Comparison of ENCODE assay signal across 8 cellular contexts in the genomic region with DNA sequence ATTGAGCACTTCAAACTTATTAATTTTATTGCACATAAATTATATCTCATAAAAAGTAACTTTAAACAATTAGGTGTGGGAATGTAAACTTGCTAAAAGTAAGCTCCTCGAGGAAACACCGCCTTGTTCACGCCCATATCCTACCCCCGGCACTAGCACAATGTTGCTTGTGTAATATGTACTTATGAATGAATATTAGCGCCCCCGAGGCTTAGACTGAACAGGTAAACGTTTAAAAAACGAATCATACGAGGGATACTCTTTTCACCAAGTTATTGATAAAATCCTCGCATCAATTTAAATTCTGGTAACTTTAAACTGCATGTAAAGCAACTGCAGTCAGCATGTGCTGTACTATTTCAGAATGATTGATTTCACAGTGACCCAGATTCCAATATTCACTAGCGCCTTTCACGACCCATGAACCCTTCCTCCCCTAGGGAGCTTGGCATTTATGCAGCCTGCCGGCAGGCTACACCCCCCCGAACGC. TPM values are rescaled to one million over a fixed set of nuclear protein-coding genes. Genes with fewer than 3 reads are reported as not detected.
DNase-seq lines count a peak whose midpoint lies in the region.

No MANE protein-coding gene starts in this region.

- H3K4me3 ChIP-seq in H7 (ENCODE audit: insufficient read depth, low read depth, low read length) (peak overlapping the region; percentile 91), iPS-18a (ENCODE audit: low read length) (peak overlapping the region; percentile 96)

- DNase-seq in DMS79 treated with DMSO at 0.1 percent for 48 hours (lab: John Stamatoyannopoulos, UW), result peak; percentile 21
- DNase-seq in DMS79 (lab: John Stamatoyannopoulos, UW), result no peak
- DNase-seq in H7, result peak; percentile 49
- DNase-seq in M059J (ENCODE audit: low read depth), result peak; percentile 43
- DNase-seq in stimulated activated naive CD4-positive, alpha-beta T cell treated with Interleukin-2 at 50 U/mL for 16 hours (lab: John Stamatoyannopoulos, UW), result peak; percentile 1
- no peak for DNase-seq in putamen (ENCODE audit: low spot score)

- H3K4me3 Mint-ChIP-seq in activated naive CD8-positive, alpha-beta T cell, result peak overlapping the region; percentile 96

- H3K36me3 ChIP-seq in H7 (replicated peaks; ENCODE audit: control insufficient read depth, insufficient read depth, low read length) (peaks cover 4% of the 10 kb centered on the region), iPS-18a (ENCODE audit: control insufficient read depth, low read depth, low read length) (peaks cover 27% of the 10 kb centered on the region)

- peak overlapping the region; percentile 89 for H3K27ac ChIP-seq in iPS-18a (ENCODE audit: low read length)

- H3K4me1 Mint-ChIP-seq in activated naive CD8-positive, alpha-beta T cell (ENCODE audit: low read depth), result peaks cover 38% of the 10 kb centered on the region

- peak overlapping the region; percentile 94 for H3K27ac Mint-ChIP-seq in activated naive CD8-positive, alpha-beta T cell

- peaks cover 6% of the 10 kb centered on the region for H3K4me1 ChIP-seq in iPS-18a (ENCODE audit: control insufficient read depth, low read depth, low read length)

- H3K9ac ChIP-seq in iPS-18a (ENCODE audit: low read length), result peak overlapping the region; percentile 91

- peaks cover 2% of the 10 kb centered on the region for H3K36me3 Mint-ChIP-seq in activated naive CD8-positive, alpha-beta T cell

- H3K27me3 ChIP-seq in H7 (ENCODE audit: control insufficient read depth, insufficient read depth, low read length), result no peaks in the 10 kb centered on the region
- no peaks in the 10 kb centered on the region for H3K27me3 ChIP-seq in iPS-18a (ENCODE audit: control insufficient read depth, insufficient read depth, low read length)

- no peaks in the 10 kb centered on the region for H3K9me3 Mint-ChIP-seq in activated naive CD8-positive, alpha-beta T cell (ENCODE audit: low read depth)

- H3K9me3 ChIP-seq in iPS-18a (ENCODE audit: control insufficient read depth, low read depth, low read length), result no peaks in the 10 kb centered on the region

- H3K27me3 Mint-ChIP-seq in activated naive CD8-positive, alpha-beta T cell, result no peaks in the 10 kb centered on the region

RNA-seq across cellular contexts. Expression of a gene that starts 0.6 kb away (rescaled TPM):
- 38.8 and 44.4 TPM in 2 replicates for total RNA-seq in H7 (2014; rRNA removed; shearing (Covaris generic))
- total RNA-seq in M059J (2014; rRNA removed; shearing (Covaris generic)), result 18.5 and 25.1 TPM in 2 replicates

RNA-seq across cellular contexts. Expression of a gene that starts 49.8 kb away (rescaled TPM):
- not detected in 2 replicates for total RNA-seq in H7 (2014; rRNA removed; shearing (Covaris generic))
- not detected in 2 replicates for total RNA-seq in M059J (2014; rRNA removed; shearing (Covaris generic))

Comparison
In these comparisons a context has a peak if more than half of its experiments do, and no peak if none do; other contexts are left out.
1. DNase-seq: peak in DMS79 treated with DMSO at 0.1 percent for 48 hours (single experiment), H7 (single experiment), M059J (single experiment) and stimulated activated naive CD4-positive, alpha-beta T cell treated with Interleukin-2 at 50 U/mL for 16 hours (single experiment); none in DMS79 (single experiment) and putamen (single experiment).